Comparison of ENCODE assay signal across 29 cellular contexts in the genomic region with DNA sequence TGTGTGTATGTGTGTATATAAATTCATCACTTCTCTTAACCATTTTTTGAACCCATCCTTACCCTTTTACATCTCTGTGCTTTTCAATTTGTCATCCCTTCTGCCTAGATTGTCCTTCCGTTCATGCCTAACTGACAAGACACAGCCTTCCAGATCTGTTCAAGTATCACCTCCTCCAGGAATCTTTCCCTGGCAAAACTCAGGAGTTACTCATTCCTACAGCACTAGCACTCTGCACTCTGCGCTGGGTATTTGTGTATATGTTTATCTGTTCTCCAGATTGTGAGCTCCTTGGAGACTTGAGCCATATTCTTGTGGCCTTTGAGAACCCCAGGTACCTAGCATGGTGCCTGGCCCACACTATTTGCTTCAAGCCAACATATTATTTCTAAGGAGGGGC.
"Had no signal": no experiment of that assay in that cellular context is flagged by ENCODE, and none has a peak within 500 bp of the region (broad histone marks: within the 10 kb centered on the region; RNA-seq: fewer than 3 reads in every experiment).

No MANE protein-coding gene starts in this region.

- H3K9me3 ChIP-seq: adrenal gland, ascending aorta, body of pancreas had no signal

- H3K4me1 ChIP-seq: adrenal gland, ascending aorta, body of pancreas had no signal

- H3K27me3 ChIP-seq: adrenal gland, ascending aorta, body of pancreas had no signal

- DNase-seq: activated CD4-positive, alpha-beta memory T cell treated with anti-CD3 and anti-CD28 coated beads, Interleukin-2, amount 10 ng/mL, durations not matched to agents 7 days and 5 days; activated CD4-positive, alpha-beta T cell treated with anti-CD3 and anti-CD28 coated beads, Interleukin-2, amount 50 U/mL, for 1 hour; activated CD4-positive, CD25-positive, alpha-beta regulatory T cell; activated gamma-delta T cell; activated naive CD4-positive, alpha-beta T cell treated with anti-CD3 and anti-CD28 coated beads, Interleukin-2, amount 50 U/mL, for 16 hours; activated naive CD8-positive, alpha-beta T cell treated with anti-CD3 and anti-CD28 coated beads, Interleukin-2, amount 10 ng/mL, durations not matched to agents 7 days and 5 days; activated T-cell treated with anti-CD3 and anti-CD28 coated beads for 4 hours; activated T-cell treated with anti-CD3 and anti-CD28 coated beads, Interleukin-2, amount 50 U/mL, for 48 hours; adrenal gland; body of pancreas; central memory CD4-positive, alpha-beta T cell; KG1; NCI-H1048; NCI-H1417 treated with DMSO at 0.1 percent for 48 hours; NCI-H1694; NCI-H2029; NCI-H345; NCI-H510A; NCI-H526 treated with DMSO at 0.1 percent for 48 hours; NCI-H82; SIG-M5; T-cell; T-helper 2 cell; T1000 had no signal

- FAIRE-seq: bronchial epithelial cell, TTC549 had no signal

- H3K27ac ChIP-seq: adrenal gland, ascending aorta, body of pancreas, VCaP had no signal

- ATAC-seq: activated T-helper 17 cell treated with anti-CD3 and anti-CD28 coated beads, Interleukin-2, amount 50 U/mL, for 72 hours; body of pancreas; T-cell had no signal

- H3K36me3 ChIP-seq: adrenal gland, ascending aorta had no signal

- H3K4me3 ChIP-seq: adrenal gland, ascending aorta, body of pancreas had no signal
